In genomic region chr10:131239926-131240325, GRCh38 we compare ENCODE assay signal across 9 cellular contexts.
"Had no signal": no experiment of that assay in that cellular context is flagged by ENCODE, and none has a peak within 500 bp of the region (broad histone marks: within the 10 kb centered on the region; RNA-seq: fewer than 3 reads in every experiment).

No MANE protein-coding gene starts in this region.

- H3K27ac ChIP-seq: GM23248 had no signal

- H3K36me3 ChIP-seq: HAP-1 had no signal

- H3K4me1 ChIP-seq: HAP-1 had no signal

- H3K9me3 ChIP-seq: HAP-1 had no signal

- DNase-seq: GM23248, GOT3, H7, H9, HCEC 1CT, HFFc6 had no signal

- H3K9ac ChIP-seq: GM23248 had no signal

- ATAC-seq: GM23338, HCT116 had no signal

- H3K4me2 ChIP-seq: GM23338 had no signal

- H3K4me3 ChIP-seq: GM23248, GM23338, HAP-1 had no signal

- H2AFZ ChIP-seq: GM23248, GM23338 had no signal
